In genomic region chr5:17314907-17315471, GRCh38 we compare ENCODE assay signal across 10 cellular contexts.
DNase-seq lines count a peak whose midpoint lies in the region; ATAC-seq lines count a peak whose summit lies in the region.
"Had no signal": no experiment of that assay in that cellular context is flagged by ENCODE, and none has a peak within 500 bp of the region (broad histone marks: within the 10 kb centered on the region; RNA-seq: fewer than 3 reads in every experiment).

No MANE protein-coding gene starts in this region.

- DNase-seq in NCI-H82 (lab: John Stamatoyannopoulos, UW) (peak; percentile 80), mesendoderm (peak; percentile 22), dermis blood vessel endothelial cell (no peak)
- no peak for DNase-seq in stimulated activated naive CD8-positive, alpha-beta T cell treated with anti-CD3 and anti-CD28 coated beads, Interleukin-15, amount 100 ng/mL, for 72 hours
- no peak for DNase-seq in activated naive CD4-positive, alpha-beta T cell treated with anti-CD3 and anti-CD28 coated beads, Interleukin-2, amount 50 U/mL, for 72 hours (ENCODE audit: low spot score in 2 of 2)
- DNase-seq: activated T-cell treated with anti-CD3 and anti-CD28 coated beads for 4 hours, SW 1271 had no signal

- no peak overlapping the region for H4K8ac ChIP-seq in mesendoderm (ENCODE audit: low read depth, low read length)

- no peaks in the 10 kb centered on the region for H3K36me3 Mint-ChIP-seq in activated naive CD4-positive, alpha-beta T cell treated with anti-CD3 and anti-CD28 coated beads, Interleukin-2, amount 50 U/mL, for 72 hours

- no peaks in the 10 kb centered on the region for H3K36me3 ChIP-seq in mesendoderm (ENCODE audit: control insufficient read depth, insufficient read depth, low read length)

- no peaks in the 10 kb centered on the region for H3K27me3 Mint-ChIP-seq in stimulated activated naive CD8-positive, alpha-beta T cell treated with anti-CD3 and anti-CD28 coated beads, Interleukin-15, amount 100 ng/mL, for 72 hours

- no peak overlapping the region for H2BK15ac ChIP-seq in mesendoderm (replicated peaks; ENCODE audit: low read depth)

- H3K4me1 Mint-ChIP-seq in stimulated activated naive CD8-positive, alpha-beta T cell treated with anti-CD3 and anti-CD28 coated beads, Interleukin-15, amount 100 ng/mL, for 72 hours: no peaks in the 10 kb centered on the region

- H3K9me3 Mint-ChIP-seq in stimulated activated naive CD8-positive, alpha-beta T cell treated with anti-CD3 and anti-CD28 coated beads, Interleukin-15, amount 100 ng/mL, for 72 hours: peaks cover 5 to 6% of the 10 kb centered on the region in 2 donors
- peaks cover 3 to 4% of the 10 kb centered on the region in 2 donors for H3K9me3 Mint-ChIP-seq in activated naive CD4-positive, alpha-beta T cell treated with anti-CD3 and anti-CD28 coated beads, Interleukin-2, amount 50 U/mL, for 72 hours

- no peak overlapping the region for H3K4me3 ChIP-seq in mesendoderm (ENCODE audit: low read length)
- H3K4me3 ChIP-seq: K562 had no signal

- H3K4me1 ChIP-seq in mesendoderm (ENCODE audit: control insufficient read depth, low read depth, low read length): peaks cover 2% of the 10 kb centered on the region

- no peaks in the 10 kb centered on the region for H3K27me3 ChIP-seq in mesendoderm (ENCODE audit: insufficient read depth, low read length, poor library complexity)

- H3K79me1 ChIP-seq in mesendoderm (ENCODE audit: low read length): no peaks in the 10 kb centered on the region

- no peak overlapping the region for H2BK120ac ChIP-seq in mesendoderm (ENCODE audit: low read depth, low read length)

- no peak overlapping the region for H4K5ac ChIP-seq in mesendoderm (ENCODE audit: low read length)

- no peak overlapping the region for H3K27ac ChIP-seq in mesendoderm (ENCODE audit: low read depth, low read length)

- H2AK5ac ChIP-seq in mesendoderm (ENCODE audit: low read length): no peak overlapping the region

- no peak overlapping the region for H3K4ac ChIP-seq in mesendoderm (ENCODE audit: low read depth, low read length)

- H2BK5ac ChIP-seq in mesendoderm (ENCODE audit: low read length): no peak overlapping the region

- no peak overlapping the region for H3K4me3 Mint-ChIP-seq in stimulated activated naive CD8-positive, alpha-beta T cell treated with anti-CD3 and anti-CD28 coated beads, Interleukin-15, amount 100 ng/mL, for 72 hours

- no peak overlapping the region for H3K27ac Mint-ChIP-seq in stimulated activated naive CD8-positive, alpha-beta T cell treated with anti-CD3 and anti-CD28 coated beads, Interleukin-15, amount 100 ng/mL, for 72 hours
- H3K27ac Mint-ChIP-seq in activated naive CD4-positive, alpha-beta T cell treated with anti-CD3 and anti-CD28 coated beads, Interleukin-2, amount 50 U/mL, for 72 hours: no peak overlapping the region

- no peak overlapping the region for H3K4me2 ChIP-seq in mesendoderm (ENCODE audit: low read length)

- H3K79me2 ChIP-seq in mesendoderm (ENCODE audit: control insufficient read depth, insufficient read depth, low read length): no peaks in the 10 kb centered on the region

- ATAC-seq in GM18499 (IDR thresholded peaks at IDR 0.05; ENCODE audit: insufficient read depth, unreplicated experiment) (peak; percentile 16), HG03108 (IDR thresholded peaks at IDR 0.05; ENCODE audit: unreplicated experiment) (peak; percentile 22)
- ATAC-seq in stimulated activated naive CD8-positive, alpha-beta T cell treated with anti-CD3 and anti-CD28 coated beads, Interleukin-15, amount 100 ng/mL, for 72 hours: no peak
- no peak for ATAC-seq in activated naive CD4-positive, alpha-beta T cell treated with anti-CD3 and anti-CD28 coated beads, Interleukin-2, amount 50 U/mL, for 72 hours
- ATAC-seq: K562 had no signal

- no peak overlapping the region for H3K9ac ChIP-seq in mesendoderm (ENCODE audit: low read length)

- no peak overlapping the region for H3K56ac ChIP-seq in mesendoderm (ENCODE audit: low read length)

- WGBS in mesendoderm (ENCODE audit: extremely low coverage, insufficient coverage, low lambda C conversion rate): no CpG with 5 or more reads among the region's 5 CpGs

- no peak overlapping the region for H3K18ac ChIP-seq in mesendoderm (ENCODE audit: low read length)

- no peak overlapping the region for H3K23ac ChIP-seq in mesendoderm (ENCODE audit: low read length)

Comparison
In these comparisons a context has a peak if more than half of its experiments do, and no peak if none do; other contexts are left out.
1. ATAC-seq: peak in GM18499 (single experiment) and HG03108 (single experiment); none in stimulated activated naive CD8-positive, alpha-beta T cell treated with anti-CD3 and anti-CD28 coated beads, Interleukin-15, amount 100 ng/mL, for 72 hours (single experiment) and activated naive CD4-positive, alpha-beta T cell treated with anti-CD3 and anti-CD28 coated beads, Interleukin-2, amount 50 U/mL, for 72 hours (0 of 2).
2. DNase-seq: peak in NCI-H82 (single experiment) and mesendoderm (single experiment); none in stimulated activated naive CD8-positive, alpha-beta T cell treated with anti-CD3 and anti-CD28 coated beads, Interleukin-15, amount 100 ng/mL, for 72 hours (0 of 2), dermis blood vessel endothelial cell (single experiment) and activated naive CD4-positive, alpha-beta T cell treated with anti-CD3 and anti-CD28 coated beads, Interleukin-2, amount 50 U/mL, for 72 hours (0 of 2).